ENCODE assay signal across 8 cellular contexts in the genomic region with DNA sequence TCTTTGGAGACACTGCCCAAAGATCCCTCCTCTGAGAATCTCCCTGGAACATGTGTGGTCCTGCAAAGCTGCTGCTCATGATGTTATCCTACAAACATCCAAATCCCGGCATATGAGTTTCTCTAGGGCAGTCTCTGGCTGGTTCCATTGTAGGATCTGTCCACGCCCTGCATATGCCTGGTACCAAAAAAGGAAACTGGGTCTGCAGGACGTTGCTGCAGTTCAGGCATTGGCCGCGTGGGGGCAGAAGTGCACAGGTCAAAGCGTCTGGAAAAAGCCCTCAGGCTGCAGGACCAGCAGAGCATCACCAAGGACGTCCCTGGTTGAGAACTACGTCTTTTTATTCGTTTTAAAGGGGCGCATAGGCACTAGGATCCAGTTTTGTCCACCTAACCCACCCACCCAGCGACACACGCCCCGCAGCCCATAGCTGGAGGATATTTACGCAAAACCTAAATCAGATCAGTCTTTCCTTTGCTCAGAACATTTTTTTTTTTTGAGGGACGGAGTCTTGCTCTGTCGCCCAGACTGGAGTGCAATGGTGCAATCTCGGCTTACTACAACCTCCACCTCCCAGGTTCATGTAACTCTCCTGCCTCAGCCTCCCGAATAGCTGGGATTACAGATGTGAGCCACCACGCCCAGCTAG. TPM values are rescaled to one million over a fixed set of nuclear protein-coding genes. Genes with fewer than 3 reads are reported as not detected.
DNase-seq lines count a peak whose midpoint lies in the region; ATAC-seq, FAIRE-seq and TF ChIP-seq lines count a peak whose summit lies in the region.

No MANE protein-coding gene starts in this region.

- H3K9me3 ChIP-seq in breast epithelium = no peaks in the 10 kb centered on the region

- H3K4me3 ChIP-seq in AG09309 (ENCODE audit: control insufficient read depth, low read depth, low read length) (no peak overlapping the region), H7 (ENCODE audit: insufficient read depth, low read depth, low read length) (no peak overlapping the region), breast epithelium (no peak overlapping the region)

- no peak for TF ChIP-seq POLR2A in breast epithelium (IDR thresholded peaks at IDR 0.05)

- H3K27me3 Mint-ChIP-seq in activated B cell treated with CpG ODN at 0.5 μM for 24 hours = no peaks in the 10 kb centered on the region

- POLR2A ChIA-PET in activated B cell treated with CpG ODN at 0.5 μM for 24 hours (lab: Charles Lee) = interaction anchor here (0.7 to 2.1 kb wide), 3 partner anchors 11 to 282 kb away, joined by 4 to 7 read pairs (median 5); a partner anchor contains a TSS

- no peak overlapping the region for H3K4me3 Mint-ChIP-seq in activated B cell treated with CpG ODN at 0.5 μM for 24 hours

- peaks cover 6% of the 10 kb centered on the region for H3K4me1 Mint-ChIP-seq in activated B cell treated with CpG ODN at 0.5 μM for 24 hours

- H3K27me3 ChIP-seq in H7 (ENCODE audit: control insufficient read depth, insufficient read depth, low read length) = no peaks in the 10 kb centered on the region
- H3K27me3 ChIP-seq in breast epithelium = no peaks in the 10 kb centered on the region

- no peaks in the 10 kb centered on the region for H3K9me3 Mint-ChIP-seq in activated B cell treated with CpG ODN at 0.5 μM for 24 hours

- H3K27ac Mint-ChIP-seq in activated B cell treated with CpG ODN at 0.5 μM for 24 hours = no peak overlapping the region

- no peaks in the 10 kb centered on the region for H3K36me3 Mint-ChIP-seq in activated B cell treated with CpG ODN at 0.5 μM for 24 hours (ENCODE audit: low read depth)

- no peaks in the 10 kb centered on the region for H3K4me1 ChIP-seq in breast epithelium

- peak; percentile 97 for TF ChIP-seq CTCF in AG09309 (IDR thresholded peaks at IDR 0.05; ENCODE audit: control insufficient read depth, insufficient read depth, low read depth, low read length, missing control alignments)
- TF ChIP-seq CTCF in activated B cell treated with CpG ODN at 0.5 μM for 24 hours (IDR thresholded peaks at IDR 0.05) = no peak
- TF ChIP-seq CTCF in breast epithelium (IDR thresholded peaks at IDR 0.05) = peak; percentile 66 to 93 (median 83)

- H3K36me3 ChIP-seq in H7 (replicated peaks; ENCODE audit: control insufficient read depth, insufficient read depth, low read length) (no peaks in the 10 kb centered on the region), breast epithelium (no peaks in the 10 kb centered on the region)

- CTCF ChIA-PET in activated B cell treated with CpG ODN at 0.5 μM for 24 hours (lab: Charles Lee) = interaction anchor here (0.6 to 7.7 kb wide), 9 partner anchors 10 to 641 kb away, joined by 3 to 67 read pairs (median 4); a partner anchor contains a TSS

- intact Hi-C loops in activated B cell treated with CpG ODN at 0.5 μM for 24 hours (cut with micrococcal nuclease) (loop anchor here (1.0 to 5.0 kb wide), 8 partner anchors 46 to 362 kb away; a partner anchor contains a TSS), breast epithelium (cut with DNase I; ENCODE audit: low total_unique reads) (no loop called here)

- H3K27ac ChIP-seq in breast epithelium = no peak overlapping the region

- FAIRE-seq in islet of Langerhans (lab: Jason Lieb, UNC) = peak; percentile 47

- DNase-seq in AG09309 (ENCODE audit: low read depth) (peak; percentile 74), H7 (peak; percentile 93), NCI-H446 treated with DMSO at 0.1 percent for 48 hours (lab: John Stamatoyannopoulos, UW) (peak; percentile 59), activated B cell treated with CpG ODN at 0.5 μM for 24 hours (peak; percentile 91), breast epithelium (ENCODE audit: low spot score in 2 of 2) (peak; percentile 80 to 93)
- peak; percentile 87 to 98 (median 88) for DNase-seq in stimulated activated CD4-positive, alpha-beta T cell treated with anti-CD3 and anti-CD28 coated beads, Interleukin-12 subunit alpha, Interleukin-12 subunit beta, amount 100 ng/mL, for 48 hours (ENCODE audit: low read depth in 2 of 3, low spot score in 1 of 3)

- peak; percentile 100 for ATAC-seq in activated B cell treated with CpG ODN at 0.5 μM for 24 hours (ENCODE audit: low read depth)
- no peak for ATAC-seq in HG03439 (IDR thresholded peaks at IDR 0.05; ENCODE audit: unreplicated experiment)

RNA-seq across cellular contexts. Expression of a gene that starts 12.9 kb away (rescaled TPM):
- 2.7 and 3.5 TPM in 2 replicates for total RNA-seq in H7 (2014; rRNA removed; shearing (Covaris generic))
- 23.0 and 26.6 TPM in 2 replicates for total RNA-seq in activated B cell treated with CpG ODN at 0.5 μM for 24 hours
- 10 to 100 TPM; 14.7 to 25.8 (median 18.7) TPM for total RNA-seq in breast epithelium

RNA-seq across cellular contexts. Expression of a gene that starts 46.5 kb away (rescaled TPM):
- 3.1 and 5.2 TPM in 2 replicates for total RNA-seq in H7 (2014; rRNA removed; shearing (Covaris generic))
- total RNA-seq in activated B cell treated with CpG ODN at 0.5 μM for 24 hours (15.6 TPM in 2 replicates), breast epithelium (1 to 10 TPM; 5.6 to 7.9 (median 7.0) TPM)

RNA-seq across cellular contexts. Expression of a gene that starts 46.6 kb away (rescaled TPM):
- 7.4 and 10.2 TPM in 2 replicates for total RNA-seq in H7 (2014; rRNA removed; shearing (Covaris generic))
- total RNA-seq in activated B cell treated with CpG ODN at 0.5 μM for 24 hours (37.5 and 46.1 TPM in 2 replicates), breast epithelium (10 to 100 TPM; 22.4 to 35.3 (median 34.7) TPM)
